29 cellular contexts compared by ENCODE assay signal in genomic region chr16:49546735-49547134, GRCh38.
"Had no signal": no experiment of that assay in that cellular context is flagged by ENCODE, and none has a peak within 500 bp of the region (broad histone marks: within the 10 kb centered on the region; RNA-seq: fewer than 3 reads in every experiment).

No MANE protein-coding gene starts in this region.

- H3K27me3 Mint-ChIP-seq: progenitor cell of endocrine pancreas; stimulated activated memory B cell treated with anti-CD40 and anti-IgM and Interleukin-4, amounts not matched to agents 10 μg/mL and 1 μg/mL and 100 μg/mL, for 72 hours; stimulated activated naive CD8-positive, alpha-beta T cell treated with anti-CD3 and anti-CD28 coated beads, Interleukin-15, amount 100 ng/mL, for 72 hours had no signal

- H3K4me3 Mint-ChIP-seq: naive thymus-derived CD4-positive, alpha-beta T cell; natural killer cell; nephron; stimulated activated memory B cell treated with anti-CD40 and anti-IgM and Interleukin-4, amounts not matched to agents 10 μg/mL and 1 μg/mL and 100 μg/mL, for 72 hours; stimulated activated naive CD8-positive, alpha-beta T cell treated with anti-CD3 and anti-CD28 coated beads, Interleukin-15, amount 100 ng/mL, for 72 hours; type B pancreatic cell had no signal

- H3K9me3 ChIP-seq: neutrophil, ovary, psoas muscle, right lobe of liver, sigmoid colon, suprapubic skin, testis, tibial artery, transverse colon, upper lobe of right lung, uterus had no signal

- H2AFZ ChIP-seq: parathyroid adenoma had no signal

- H3K27ac Mint-ChIP-seq: naive thymus-derived CD4-positive, alpha-beta T cell; natural killer cell; nephron; progenitor cell of endocrine pancreas; stimulated activated memory B cell treated with anti-CD40 and anti-IgM and Interleukin-4, amounts not matched to agents 10 μg/mL and 1 μg/mL and 100 μg/mL, for 72 hours; stimulated activated naive CD8-positive, alpha-beta T cell treated with anti-CD3 and anti-CD28 coated beads, Interleukin-15, amount 100 ng/mL, for 72 hours; type B pancreatic cell had no signal

- H3K4me1 Mint-ChIP-seq: natural killer cell; stimulated activated memory B cell treated with anti-CD40 and anti-IgM and Interleukin-4, amounts not matched to agents 10 μg/mL and 1 μg/mL and 100 μg/mL, for 72 hours; stimulated activated naive CD8-positive, alpha-beta T cell treated with anti-CD3 and anti-CD28 coated beads, Interleukin-15, amount 100 ng/mL, for 72 hours had no signal

- H3K27me3 ChIP-seq: neutrophil, ovary, right lobe of liver, sigmoid colon, suprapubic skin, testis, tibial artery, transverse colon, upper lobe of right lung, uterus had no signal

- H3K27ac ChIP-seq: neutrophil, ovary, parathyroid adenoma, psoas muscle, right lobe of liver, suprapubic skin, testis, tibial artery, upper lobe of right lung, uterus had no signal

- DNase-seq: naive thymus-derived CD4-positive, alpha-beta T cell; natural killer cell; nucleus accumbens; ovary; psoas muscle; right cardiac atrium; right lobe of liver; sigmoid colon; small intestine; stimulated activated CD4-positive, alpha-beta T cell treated with anti-CD3 and anti-CD28 coated beads, Interleukin-15, amount 100 ng/mL, for 24 hours; stimulated activated CD4-positive, alpha-beta T cell treated with anti-CD3 and anti-CD28 coated beads, Interleukin-2, amount 100 ng/mL, for 24 hours; stimulated activated CD4-positive, alpha-beta T cell treated with anti-CD3 and anti-CD28 coated beads, Interleukin-2, amount 100 ng/mL, for 48 hours; stimulated activated CD4-positive, alpha-beta T cell treated with anti-CD3 and anti-CD28 coated beads, Interleukin-4, amount 100 ng/mL, for 24 hours; stimulated activated naive CD4-positive, alpha-beta T cell; stimulated activated naive CD8-positive, alpha-beta T cell treated with anti-CD3 and anti-CD28 coated beads, Interleukin-15, amount 100 ng/mL, for 72 hours; stimulated activated naive CD8-positive, alpha-beta T cell treated with anti-CD3 and anti-CD28 coated beads, Interleukin-15, Interleukin-2, amounts not matched to agents 100 U/mL and 50 U/mL, for 24 hours; substantia nigra; testis; tibial artery; transverse colon; upper lobe of right lung; uterus had no signal

- H3K79me2 ChIP-seq: parathyroid adenoma had no signal

- H3K4me1 ChIP-seq: parathyroid adenoma, right lobe of liver, suprapubic skin, testis, tibial artery, transverse colon, upper lobe of right lung, uterus had no signal

- H3K4me3 ChIP-seq: ovary, psoas muscle, right lobe of liver, sigmoid colon, suprapubic skin, testis, tibial artery, transverse colon, upper lobe of right lung, uterus had no signal

- H3K9ac ChIP-seq: parathyroid adenoma had no signal

- H3K36me3 Mint-ChIP-seq: natural killer cell; stimulated activated memory B cell treated with anti-CD40 and anti-IgM and Interleukin-4, amounts not matched to agents 10 μg/mL and 1 μg/mL and 100 μg/mL, for 72 hours had no signal

- H3K9me3 Mint-ChIP-seq: natural killer cell; nephron; stimulated activated memory B cell treated with anti-CD40 and anti-IgM and Interleukin-4, amounts not matched to agents 10 μg/mL and 1 μg/mL and 100 μg/mL, for 72 hours; type B pancreatic cell had no signal

- H3K36me3 ChIP-seq: neutrophil, ovary, right lobe of liver, sigmoid colon, suprapubic skin, tibial artery, transverse colon, upper lobe of right lung, uterus had no signal
